Comparison of ENCODE assay signal across 20 cellular contexts in genomic region chr11:88534185-88534584, GRCh38.
"Had no signal": no experiment of that assay in that cellular context is flagged by ENCODE, and none has a peak within 500 bp of the region (broad histone marks: within the 10 kb centered on the region; RNA-seq: fewer than 3 reads in every experiment).

No MANE protein-coding gene starts in this region.

- H3K27me3 Mint-ChIP-seq: effector memory CD8-positive, alpha-beta T cell had no signal

- H3K27ac ChIP-seq: hepatocyte, left ventricle myocardium inferior, lower lobe of right lung, prostate gland, right atrium auricular region, sigmoid colon, stomach, thyroid gland, vagina had no signal

- H3K9me3 Mint-ChIP-seq: effector memory CD8-positive, alpha-beta T cell; naive B cell; nephron progenitor cell; stimulated activated effector memory CD8-positive, alpha-beta T cell treated with anti-CD3 and anti-CD28 coated beads, Interleukin-12 subunit alpha, Interleukin-12 subunit beta, amount 100 ng/mL, for 72 hours had no signal

- H3K27ac Mint-ChIP-seq: effector memory CD8-positive, alpha-beta T cell; naive B cell; nephron progenitor cell; stimulated activated effector memory CD8-positive, alpha-beta T cell treated with anti-CD3 and anti-CD28 coated beads, Interleukin-12 subunit alpha, Interleukin-12 subunit beta, amount 100 ng/mL, for 72 hours had no signal

- H3K9me3 ChIP-seq: left ventricle myocardium inferior, lower lobe of right lung, prostate gland, right atrium auricular region, sigmoid colon, stomach, thyroid gland, vagina had no signal

- H3K36me3 Mint-ChIP-seq: naive B cell; stimulated activated effector memory CD8-positive, alpha-beta T cell treated with anti-CD3 and anti-CD28 coated beads, Interleukin-12 subunit alpha, Interleukin-12 subunit beta, amount 100 ng/mL, for 72 hours had no signal

- H3K36me3 ChIP-seq: left ventricle myocardium inferior, lower lobe of right lung, prostate gland, right atrium auricular region, sigmoid colon, stomach, thyroid gland, vagina had no signal

- H3K4me1 Mint-ChIP-seq: naive B cell, nephron progenitor cell had no signal

- H3K4me3 Mint-ChIP-seq: effector memory CD8-positive, alpha-beta T cell; naive B cell; nephron progenitor cell; stimulated activated effector memory CD8-positive, alpha-beta T cell treated with anti-CD3 and anti-CD28 coated beads, Interleukin-12 subunit alpha, Interleukin-12 subunit beta, amount 100 ng/mL, for 72 hours had no signal

- ATAC-seq: effector memory CD8-positive, alpha-beta T cell; left cardiac atrium; lower lobe of right lung; stimulated activated effector memory CD8-positive, alpha-beta T cell treated with anti-CD3 and anti-CD28 coated beads, Interleukin-12 subunit alpha, Interleukin-12 subunit beta, amount 100 ng/mL, for 72 hours had no signal

- H2AFZ ChIP-seq: hepatocyte had no signal

- H3K4me1 ChIP-seq: left ventricle myocardium inferior, lower lobe of right lung, prostate gland, right atrium auricular region, thyroid gland, vagina had no signal

- H3K4me3 ChIP-seq: hepatocyte, left ventricle myocardium inferior, lower lobe of right lung, prostate gland, right atrium auricular region, sigmoid colon, stomach, thyroid gland, vagina had no signal

- H3K4me2 ChIP-seq: hepatocyte had no signal

- H3K27me3 ChIP-seq: hepatocyte, right atrium auricular region, sigmoid colon, stomach, thyroid gland, vagina had no signal

- DNase-seq: cortex of kidney; effector memory CD8-positive, alpha-beta T cell; head of caudate nucleus; left cardiac atrium; left ventricle myocardium inferior; lower lobe of right lung; naive B cell; nephron progenitor cell; nucleus accumbens; sigmoid colon; stimulated activated CD4-positive, alpha-beta T cell treated with anti-CD3 and anti-CD28 coated beads, Interleukin-2, amount 100 ng/mL, for 24 hours; stimulated activated CD4-positive, alpha-beta T cell treated with anti-CD3 and anti-CD28 coated beads, Interleukin-4, amount 100 ng/mL, for 24 hours; stimulated activated naive CD4-positive, alpha-beta T cell treated with Interleukin-2 at 50 U/mL for 16 hours; stomach; thyroid gland had no signal
